31 cellular contexts compared by ENCODE assay signal in the genomic region with DNA sequence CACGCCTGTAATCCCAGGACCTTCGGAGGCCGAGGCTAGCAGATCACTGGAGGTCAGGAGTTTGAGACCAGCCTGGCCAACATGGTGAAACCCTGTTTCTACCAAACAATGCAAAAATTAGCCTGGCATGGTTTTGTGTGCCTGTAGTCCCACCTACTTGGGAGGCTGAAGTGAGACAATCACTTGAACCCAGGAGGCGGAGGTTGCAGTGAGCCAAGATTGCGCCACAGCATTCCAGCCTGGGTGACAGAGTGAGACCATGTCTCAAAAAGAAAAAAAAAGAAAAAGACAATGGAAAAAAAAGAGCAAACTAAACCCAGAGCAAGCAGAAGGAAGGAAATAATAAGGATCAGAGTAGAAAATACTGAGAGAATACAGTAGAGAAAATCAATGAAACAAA. TPM values are rescaled to one million over a fixed set of nuclear protein-coding genes. Genes with fewer than 3 reads are reported as not detected.
A peak's percentile ranks its signal among the peaks of the same experiment; 100 is the strongest.
DNase-seq lines count a peak whose midpoint lies in the region; ATAC-seq and TF ChIP-seq lines count a peak whose summit lies in the region.
"Had no signal": no experiment of that assay in that cellular context is flagged by ENCODE, and none has a peak within 500 bp of the region (broad histone marks: within the 10 kb centered on the region; RNA-seq: fewer than 3 reads in every experiment).

No MANE protein-coding gene starts in this region.

- no peak overlapping the region for H3K27ac Mint-ChIP-seq in MCF 10A (ENCODE audit: low read depth, unreplicated experiment)
- H3K27ac Mint-ChIP-seq in memory B cell, result peak overlapping the region; percentile 58
- H3K27ac Mint-ChIP-seq: CD14-positive monocyte; GM23338; neural progenitor cell; T-helper 1 cell treated with Interleukin-12 subunit alpha and Interleukin-12 subunit beta and Interleukin-4 antibody, amounts not matched to agents 30 μg/mL and 1 μg/mL, for 36 hours had no signal

- H2BK15ac ChIP-seq in mesenchymal stem cell (ENCODE audit: low read depth, poor library complexity, severe bottlenecking), result no peak overlapping the region

- H3K4ac ChIP-seq in mesenchymal stem cell (ENCODE audit: low read depth in 1 of 2, low read length in 2 of 2), result no peak overlapping the region

- TF ChIP-seq CTCF in MCF 10A (IDR thresholded peaks at IDR 0.05; ENCODE audit: unreplicated experiment) (no peak), mammary epithelial cell (conservative IDR thresholded peaks at IDR 0.05 in 1 of 2, IDR thresholded peaks at IDR 0.05 in 1 of 2; ENCODE audit: extremely low read depth in 1 of 2, insufficient read depth in 1 of 2, low read depth in 1 of 2, low read length in 2 of 2) (no peak), cardiac fibroblast (IDR thresholded peaks at IDR 0.05; ENCODE audit: low read depth, low read length) (no peak)

- H3K27ac ChIP-seq in mammary epithelial cell (ENCODE audit: insufficient read depth, low read depth, low read length), result no peak overlapping the region
- H3K27ac ChIP-seq in mesenchymal stem cell (ENCODE audit: low read length, poor library complexity, severe bottlenecking), result no peak overlapping the region
- H3K27ac ChIP-seq: esophagus muscularis mucosa, KMS-11, neural progenitor cell, vagina, WERI-Rb-1 had no signal

- peaks cover 26% of the 10 kb centered on the region for H3K4me1 Mint-ChIP-seq in MCF 10A (ENCODE audit: insufficient read depth, unreplicated experiment)
- H3K4me1 Mint-ChIP-seq in memory B cell, result peaks cover 41% of the 10 kb centered on the region

- H3K14ac ChIP-seq in mesenchymal stem cell (ENCODE audit: low read length in 2 of 2), result no peak overlapping the region

- H3K36me3 Mint-ChIP-seq in MCF 10A (ENCODE audit: insufficient read depth, unreplicated experiment) (peaks cover 24% of the 10 kb centered on the region), memory B cell (peaks cover 16% of the 10 kb centered on the region)

- H2BK120ac ChIP-seq in mesenchymal stem cell (ENCODE audit: low read depth, low read length), result no peak overlapping the region

- no peak overlapping the region for H3K23ac ChIP-seq in mesenchymal stem cell (ENCODE audit: low read length in 2 of 2)

- DNase-seq in MCF 10A (ENCODE audit: unreplicated experiment) (peak; percentile 51), mammary epithelial cell (no peak), cardiac fibroblast (ENCODE audit: low read depth in 2 of 2) (peak; percentile 22 to 56), memory B cell (ENCODE audit: low spot score in 2 of 2) (no peak), mesenchymal stem cell (no peak), NCI-H1092 treated with DMSO at 0.1 percent for 48 hours (lab: John Stamatoyannopoulos, UW) (no peak), anterior cingulate cortex (lab: John Stamatoyannopoulos, UW) (no peak)
- DNase-seq in stimulated activated CD4-positive, alpha-beta T cell treated with anti-CD3 and anti-CD28 coated beads, Interleukin-4, amount 100 ng/mL, for 4 hours, result no peak
- DNase-seq: ACHN; activated CD4-positive, alpha-beta T cell treated with anti-CD3 and anti-CD28 coated beads, Interleukin-2, amount 50 U/mL, for 4 hours; activated gamma-delta T cell treated with Interleukin-2 at 50 U/mL for 16 hours; cerebellar nuclear complex; effector CD4-positive, alpha-beta T cell; kidney glomerular epithelial cell; NCI-H1105 treated with DMSO at 0.1 percent for 48 hours; NCI-H2081 treated with DMSO at 0.1 percent for 48 hours; NCI-H510A; NK-92 treated with Interleukin-12 subunit alpha and Interleukin-12 subunit beta, amount 100 ng/mL, for 24 hours; WERI-Rb-1 had no signal

- peaks cover 6% of the 10 kb centered on the region for H3K79me1 ChIP-seq in mesenchymal stem cell (replicated peaks; ENCODE audit: low read length, poor library complexity, severe bottlenecking)

- BruUV-seq in MCF 10A (replicated peaks; lab: Mats Ljungman, UMichigan) (no TSS peak), mammary epithelial cell (replicated peaks; lab: Mats Ljungman, UMichigan) (no TSS peak)

- peaks cover 84% of the 10 kb centered on the region for H3K79me2 ChIP-seq in mammary epithelial cell (ENCODE audit: insufficient read depth, low read length)

- H3K4me3 Mint-ChIP-seq in MCF 10A (ENCODE audit: unreplicated experiment) (no peak overlapping the region), memory B cell (no peak overlapping the region)
- H3K4me3 Mint-ChIP-seq: CD14-positive monocyte; GM23338; neural progenitor cell; T-helper 1 cell treated with Interleukin-12 subunit alpha and Interleukin-12 subunit beta and Interleukin-4 antibody, amounts not matched to agents 30 μg/mL and 1 μg/mL, for 36 hours had no signal

- no peak overlapping the region for H4K8ac ChIP-seq in mesenchymal stem cell (ENCODE audit: low read length)

- dilution Hi-C loops in mammary epithelial cell (cut with HindIII; ENCODE audit: low sequenced_read_pairs), result loop anchor here (25.0 kb wide), 1 partner anchor 257 kb away; no protein-coding TSS in a partner anchor

- no peaks in the 10 kb centered on the region for H3K27me3 Mint-ChIP-seq in MCF 10A (ENCODE audit: insufficient read depth, unreplicated experiment)
- H3K27me3 Mint-ChIP-seq in memory B cell, result no peaks in the 10 kb centered on the region

- H3K9me3 ChIP-seq in mammary epithelial cell (replicated peaks; ENCODE audit: insufficient read depth, low read length), result no peaks in the 10 kb centered on the region
- H3K9me3 ChIP-seq in mesenchymal stem cell (ENCODE audit: control insufficient read depth, low read length), result no peaks in the 10 kb centered on the region
- H3K9me3 ChIP-seq: esophagus muscularis mucosa, vagina had no signal

- no peak overlapping the region for H2BK12ac ChIP-seq in mesenchymal stem cell (ENCODE audit: low read length in 2 of 2)

- H3K27me3 ChIP-seq in mammary epithelial cell (ENCODE audit: insufficient read depth, low read length) (no peaks in the 10 kb centered on the region), mesenchymal stem cell (ENCODE audit: control insufficient read depth in 1 of 2, insufficient read depth in 1 of 2, low read length in 2 of 2) (no peaks in the 10 kb centered on the region)
- H3K27me3 ChIP-seq: esophagus muscularis mucosa, neural progenitor cell, vagina had no signal

- H2BK5ac ChIP-seq in mesenchymal stem cell (ENCODE audit: low read depth, low read length, poor library complexity, severe bottlenecking), result no peak overlapping the region

- H4K91ac ChIP-seq in mesenchymal stem cell (ENCODE audit: low read length), result no peak overlapping the region

- H3K9me3 Mint-ChIP-seq in MCF 10A (ENCODE audit: unreplicated experiment) (no peaks in the 10 kb centered on the region), memory B cell (no peaks in the 10 kb centered on the region)
- H3K9me3 Mint-ChIP-seq: GM23338; neural progenitor cell; T-helper 1 cell treated with Interleukin-12 subunit alpha and Interleukin-12 subunit beta and Interleukin-4 antibody, amounts not matched to agents 30 μg/mL and 1 μg/mL, for 36 hours had no signal

- ATAC-seq in memory B cell (ENCODE audit: low read depth), result no peak
- ATAC-seq: GM23338, Panc1 had no signal

- intact Hi-C loops in MCF 10A (cut with micrococcal nuclease) (no loop called here), mammary epithelial cell (cut with micrococcal nuclease) (no loop called here)

- in situ Hi-C loops in mammary epithelial cell (cut with MboI; ENCODE audit: low sequenced_read_pairs in 2 of 2), result no loop called here

- no peak overlapping the region for H2AK5ac ChIP-seq in mesenchymal stem cell (ENCODE audit: low read length, severe bottlenecking)

- H3K9ac ChIP-seq in mammary epithelial cell (ENCODE audit: insufficient read depth, low read length) (no peak overlapping the region), mesenchymal stem cell (ENCODE audit: low read length) (no peak overlapping the region)
- H3K9ac ChIP-seq: KMS-11, neural progenitor cell had no signal

- H3K4me2 ChIP-seq in mammary epithelial cell (ENCODE audit: insufficient read depth, low read depth, low read length) (no peak overlapping the region), mesenchymal stem cell (ENCODE audit: low read length, poor library complexity, severe bottlenecking) (no peak overlapping the region)
- H3K4me2 ChIP-seq: GM23338, KMS-11, neural progenitor cell had no signal

- no peak overlapping the region for H2AFZ ChIP-seq in mammary epithelial cell (ENCODE audit: low read depth, low read length)
- H2AFZ ChIP-seq in mesenchymal stem cell (ENCODE audit: low read depth, low read length), result no peak overlapping the region
- H2AFZ ChIP-seq: GM23338, neural progenitor cell had no signal

- POLR2A ChIA-PET in MCF 10A (lab: Yijun Ruan, JAX), result interaction anchor here (1.4 kb wide), 1 partner anchor 17 kb away, joined by 6 read pairs; no protein-coding TSS in a partner anchor

- H3K36me3 ChIP-seq in mammary epithelial cell (ENCODE audit: insufficient read depth, low read length) (peaks cover 4% of the 10 kb centered on the region), mesenchymal stem cell (ENCODE audit: control insufficient read depth in 1 of 2, insufficient read depth in 2 of 2, low read depth in 1 of 2, low read length in 2 of 2) (peaks cover 0 to 16% of the 10 kb centered on the region in 2 experiments)

- WGBS in mammary epithelial cell (ENCODE audit: low coverage, missing lambda C conversion rate), result 91% methylated on average over 5 of the region's 5 CpGs
- WGBS in mesenchymal stem cell, result 96% methylated on average over 5 of the region's 5 CpGs

- CTCF ChIA-PET in MCF 10A (lab: Yijun Ruan, JAX) (interaction anchor here (0.6 to 1.4 kb wide), 3 partner anchors 9 to 1451 kb away, joined by 3 to 7 read pairs (median 5); no protein-coding TSS in a partner anchor), mammary epithelial cell (lab: Charles Lee; ENCODE audit: low non-redundant PET) (no interaction called here)

- no peaks in the 10 kb centered on the region for H4K20me1 ChIP-seq in mammary epithelial cell (ENCODE audit: insufficient read depth, low read length)

- H3K4me1 ChIP-seq in mammary epithelial cell (ENCODE audit: insufficient read depth, low read length) (peaks cover 8% of the 10 kb centered on the region), mesenchymal stem cell (ENCODE audit: control insufficient read depth, insufficient read depth, low read depth, low read length) (peaks cover 6% of the 10 kb centered on the region)

- no peak overlapping the region for H3K18ac ChIP-seq in mesenchymal stem cell (ENCODE audit: low read depth in 1 of 2, low read length in 2 of 2)

- H3K4me3 ChIP-seq in mammary epithelial cell (replicated peaks in 1 of 3; ENCODE audit: insufficient read depth in 1 of 3, low read depth in 2 of 3, low read length in 3 of 3) (no peak overlapping the region), cardiac fibroblast (replicated peaks in 1 of 2; ENCODE audit: low read depth in 2 of 2, low read length in 2 of 2) (no peak overlapping the region), mesenchymal stem cell (ENCODE audit: insufficient read depth in 1 of 2, low read depth in 1 of 2, low read length in 2 of 2) (no peak overlapping the region)
- H3K4me3 ChIP-seq: esophagus muscularis mucosa, GM23338, neural progenitor cell, vagina had no signal

RNA-seq across cellular contexts. Expression of a gene that starts 5.4 kb away (rescaled TPM):
- total RNA-seq in MCF 10A (2022), result 72.5 and 89.2 TPM in 2 replicates
- 10 to 100 TPM; 49.9 to 55.7 TPM for total RNA-seq in mammary epithelial cell
- polyA plus RNA-seq in mammary epithelial cell, result 38.7 TPM
- 1.7 TPM for polyA minus RNA-seq in mammary epithelial cell
- 80.1 TPM for polyA plus RNA-seq in mesenchymal stem cell (2013, experiment 1 of 2)
- 83.0 TPM for polyA plus RNA-seq in mesenchymal stem cell (2013, experiment 2 of 2)

RNA-seq across cellular contexts. Expression of a gene that starts 22.9 kb away (rescaled TPM):
- total RNA-seq in MCF 10A (2022) (not detected in 2 replicates), mammary epithelial cell (10 to 100 TPM; 10.3 to 22.0 TPM)
- 19.8 TPM for polyA plus RNA-seq in mammary epithelial cell
- 4.7 TPM for polyA minus RNA-seq in mammary epithelial cell
- not detected for polyA plus RNA-seq in mesenchymal stem cell (2013, experiment 1 of 2)
- polyA plus RNA-seq in mesenchymal stem cell (2013, experiment 2 of 2), result not detected
- total RNA-seq: astrocyte, esophagus muscularis mucosa, glomerular endothelial cell, mononuclear cell, pulmonary artery endothelial cell had no signal
- polyA plus RNA-seq: CD14-positive monocyte had no signal

RNA-seq across cellular contexts. Expression of a gene that starts 39.9 kb away (rescaled TPM):
- total RNA-seq in MCF 10A (2022) (1.3 and 2.1 TPM in 2 replicates), mammary epithelial cell (under 1 TPM; under 0.01 to 0.35 TPM)
- polyA plus RNA-seq in mammary epithelial cell, result 0.06 TPM
- polyA minus RNA-seq in mammary epithelial cell, result 0.93 TPM
- polyA plus RNA-seq in mesenchymal stem cell (2013, experiment 1 of 2), result 0.03 TPM
- polyA plus RNA-seq in mesenchymal stem cell (2013, experiment 2 of 2), result 0.08 TPM
- polyA plus RNA-seq: CD14-positive monocyte had no signal

RNA-seq across cellular contexts. Expression of a gene that starts 52.5 kb away (rescaled TPM):
- total RNA-seq in MCF 10A (2022) (0.28 and 0.66 TPM in 2 replicates), mammary epithelial cell (1 to 10 TPM; 5.8 to 6.2 TPM)
- 3.4 TPM for polyA plus RNA-seq in mammary epithelial cell
- polyA minus RNA-seq in mammary epithelial cell, result 2.1 TPM
- polyA plus RNA-seq in mesenchymal stem cell (2013, experiment 1 of 2), result 4.2 TPM
- 3.9 TPM for polyA plus RNA-seq in mesenchymal stem cell (2013, experiment 2 of 2)

Comparison
In these comparisons a context has a peak if more than half of its experiments do, and no peak if none do; other contexts are left out.
1. DNase-seq: peak in MCF 10A (single experiment) and cardiac fibroblast (2 of 2); none in mammary epithelial cell (single experiment), memory B cell (0 of 2), mesenchymal stem cell (single experiment), stimulated activated CD4-positive, alpha-beta T cell treated with anti-CD3 and anti-CD28 coated beads, Interleukin-4, amount 100 ng/mL, for 4 hours (0 of 2), NCI-H1092 treated with DMSO at 0.1 percent for 48 hours (single experiment) and anterior cingulate cortex (0 of 58).
2. RNA of a gene that starts 22.9 kb away (total RNA-seq): 10.3 to 22.0 TPM in mammary epithelial cell; not detected in MCF 10A; every median in the first group is over 10 times any median in the second.